In genomic region chr15:90376789-90377188, GRCh38 we compare ENCODE assay signal across 10 cellular contexts. TPM values are rescaled to one million over a fixed set of nuclear protein-coding genes. Genes with fewer than 3 reads are reported as not detected.
DNase-seq lines count a peak whose midpoint lies in the region; ATAC-seq lines count a peak whose summit lies in the region.
"Had no signal": no experiment of that assay in that cellular context is flagged by ENCODE, and none has a peak within 500 bp of the region (broad histone marks: within the 10 kb centered on the region; RNA-seq: fewer than 3 reads in every experiment).

No MANE protein-coding gene starts in this region.

- H3K27me3 ChIP-seq in thymus (ENCODE audit: control insufficient read depth, insufficient read depth), result no peaks in the 10 kb centered on the region

- DNase-seq in NK-92 treated with Interleukin-12 subunit alpha and Interleukin-12 subunit beta, amount 100 ng/mL, for 24 hours (lab: John Stamatoyannopoulos, UW), result peak; percentile 40
- DNase-seq in NK-92 (lab: John Stamatoyannopoulos, UW; ENCODE audit: unreplicated experiment), result no peak
- peak; percentile 26 for DNase-seq in activated T-cell treated with anti-CD3 and anti-CD28 coated beads for 4 hours
- no peak for DNase-seq in memory B cell (ENCODE audit: low spot score in 2 of 2)
- no peak for DNase-seq in NOMO-1 treated with DMSO at 0.1 percent for 48 hours (lab: John Stamatoyannopoulos, UW; ENCODE audit: unreplicated experiment)
- no peak for DNase-seq in NCI-H2227 treated with DMSO at 0.1 percent for 48 hours (lab: John Stamatoyannopoulos, UW)
- no peak for DNase-seq in epidermal melanocyte (ENCODE audit: insufficient read length, low spot score)
- DNase-seq: 8988T, NCI-H187 treated with DMSO at 0.1 percent for 48 hours had no signal

- H3K9me3 Mint-ChIP-seq in memory B cell, result peaks cover 7% of the 10 kb centered on the region

- peak overlapping the region; percentile 44 for H3K4me3 Mint-ChIP-seq in memory B cell

- peaks cover 10% of the 10 kb centered on the region for H3K4me1 Mint-ChIP-seq in memory B cell

- H3K9me3 ChIP-seq in thymus (ENCODE audit: control insufficient read depth), result peaks cover 3% of the 10 kb centered on the region

- H3K36me3 ChIP-seq in thymus (ENCODE audit: control insufficient read depth, insufficient read depth), result no peaks in the 10 kb centered on the region

- peak; percentile 50 for ATAC-seq in memory B cell (ENCODE audit: low read depth)

- peak overlapping the region; percentile 81 for H3K27ac Mint-ChIP-seq in memory B cell

- no peak overlapping the region for H3K4me3 ChIP-seq in thymus (ENCODE audit: low read length)

- peak overlapping the region; percentile 77 for H3K27ac ChIP-seq in thymus (ENCODE audit: low read depth)

- 10% methylated on average over 6 of the region's 6 CpGs for WGBS in thymus

- no peaks in the 10 kb centered on the region for H3K27me3 Mint-ChIP-seq in memory B cell

- peaks cover 8% of the 10 kb centered on the region for H3K36me3 Mint-ChIP-seq in memory B cell

- H3K4me1 ChIP-seq in thymus (ENCODE audit: control insufficient read depth, insufficient read depth, low read length), result peaks cover 2% of the 10 kb centered on the region

RNA-seq across cellular contexts. Expression of gene IQGAP1, which starts 11.3 kb away (rescaled TPM):
- 144 TPM for polyA plus RNA-seq in thymus

RNA-seq across cellular contexts. Expression of gene ZNF774, which starts 24.7 kb away (rescaled TPM):
- polyA plus RNA-seq in thymus, result 1.9 TPM

Comparison
In these comparisons a context has a peak if more than half of its experiments do, and no peak if none do; other contexts are left out.
1. DNase-seq: peak in NK-92 treated with Interleukin-12 subunit alpha and Interleukin-12 subunit beta, amount 100 ng/mL, for 24 hours (single experiment) and activated T-cell treated with anti-CD3 and anti-CD28 coated beads for 4 hours (single experiment); none in NK-92 (single experiment), memory B cell (0 of 2), NOMO-1 treated with DMSO at 0.1 percent for 48 hours (single experiment), NCI-H2227 treated with DMSO at 0.1 percent for 48 hours (single experiment) and epidermal melanocyte (single experiment).